Comparison of ENCODE assay signal across 16 cellular contexts in the genomic region with DNA sequence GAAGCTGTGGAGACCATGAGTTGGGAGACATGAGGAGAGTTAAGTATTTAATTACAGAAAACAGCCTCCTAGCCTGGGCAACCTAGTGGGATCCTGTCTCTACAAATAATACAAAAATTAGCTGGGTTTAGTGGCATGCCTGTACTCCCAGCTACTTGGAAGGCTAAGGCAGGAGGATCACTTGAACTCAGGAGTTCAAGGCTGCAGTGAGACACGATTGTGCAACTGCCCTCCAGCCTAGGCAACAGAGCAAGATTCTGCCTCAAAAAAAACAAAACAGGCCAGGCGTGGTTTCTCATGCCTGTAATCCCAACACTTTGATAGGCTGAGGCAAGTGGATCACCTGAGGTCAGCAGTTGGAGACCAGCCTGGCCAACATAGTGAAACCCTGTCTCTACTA. TPM values are rescaled to one million over a fixed set of nuclear protein-coding genes. Genes with fewer than 3 reads are reported as not detected.
A peak's percentile ranks its signal among the peaks of the same experiment; 100 is the strongest.
DNase-seq lines count a peak whose midpoint lies in the region; ATAC-seq and TF ChIP-seq lines count a peak whose summit lies in the region.
"Had no signal": no experiment of that assay in that cellular context is flagged by ENCODE, and none has a peak within 500 bp of the region (broad histone marks: within the 10 kb centered on the region; RNA-seq: fewer than 3 reads in every experiment).

No MANE protein-coding gene starts in this region.

- no peaks in the 10 kb centered on the region for H4K20me1 ChIP-seq in smooth muscle cell (ENCODE audit: low read depth)

- CTCF ChIA-PET in AG04450 (lab: Charles Lee) = interaction anchor here (2.0 to 2.5 kb wide), 2 partner anchors 25 to 103 kb away, joined by 6 to 16 read pairs; no protein-coding TSS in a partner anchor

- H2AFZ ChIP-seq in smooth muscle cell (ENCODE audit: low read depth) = no peak overlapping the region

- H3K27me3 ChIP-seq in AG04450 (ENCODE audit: control insufficient read depth, insufficient read depth, low read length) (no peaks in the 10 kb centered on the region), adipocyte (replicated peaks; ENCODE audit: control insufficient read depth, insufficient read depth, low read length) (no peaks in the 10 kb centered on the region), smooth muscle cell (ENCODE audit: low read depth) (no peaks in the 10 kb centered on the region)

- H3K4me2 ChIP-seq in smooth muscle cell = no peak overlapping the region

- no peak overlapping the region for H3K4me3 ChIP-seq in AG04450 (ENCODE audit: low read depth, low read length)
- no peak overlapping the region for H3K4me3 ChIP-seq in adipocyte (ENCODE audit: low read length)
- no peak overlapping the region for H3K4me3 ChIP-seq in fibroblast of villous mesenchyme (ENCODE audit: low read depth, low read length)
- H3K4me3 ChIP-seq in smooth muscle cell = no peak overlapping the region
- H3K4me3 ChIP-seq: prostate gland had no signal

- ATAC-seq in HG03439 (IDR thresholded peaks at IDR 0.05; ENCODE audit: unreplicated experiment) = no peak
- ATAC-seq: T-cell had no signal

- H3K9ac ChIP-seq in adipocyte (ENCODE audit: low read length) = no peak overlapping the region
- H3K9ac ChIP-seq in smooth muscle cell (ENCODE audit: low read depth) = peak overlapping the region; percentile 28

- no peaks in the 10 kb centered on the region for H3K79me2 ChIP-seq in smooth muscle cell (ENCODE audit: low read depth)

- peak overlapping the region; percentile 42 for H3K27ac ChIP-seq in AG04450 (ENCODE audit: low read depth, low read length)
- peak overlapping the region; percentile 88 for H3K27ac ChIP-seq in smooth muscle cell (ENCODE audit: low read depth)
- H3K27ac ChIP-seq: HL-60, prostate gland had no signal

- 98% methylated on average over 2 of the region's 2 CpGs for WGBS in smooth muscle cell (ENCODE audit: low lambda C conversion rate)

- peaks cover 25% of the 10 kb centered on the region for H3K4me1 ChIP-seq in adipocyte (ENCODE audit: control insufficient read depth, insufficient read depth, low read length)
- H3K4me1 ChIP-seq in smooth muscle cell (ENCODE audit: low read depth) = no peaks in the 10 kb centered on the region
- H3K4me1 ChIP-seq: prostate gland had no signal

- no peak for TF ChIP-seq CTCF in AG04450 (IDR thresholded peaks at IDR 0.05; ENCODE audit: low read depth, low read length)
- no peak for TF ChIP-seq CTCF in fibroblast of villous mesenchyme (IDR thresholded peaks at IDR 0.05; ENCODE audit: insufficient read depth, low read depth, low read length)
- TF ChIP-seq CTCF in smooth muscle cell (IDR thresholded peaks at IDR 0.05; ENCODE audit: borderline replicate concordance, insufficient read depth, poor library complexity, severe bottlenecking) = no peak

- no peak for DNase-seq in AG04450 (ENCODE audit: low read depth, low spot score)
- peak; percentile 30 for DNase-seq in adipocyte (ENCODE audit: low read depth)
- peak; percentile 28 for DNase-seq in fibroblast of villous mesenchyme (ENCODE audit: low read depth)
- DNase-seq in smooth muscle cell (lab: John Stamatoyannopoulos, UW; ENCODE audit: unreplicated experiment) = no peak
- DNase-seq in GOT3 (lab: John Stamatoyannopoulos, UW) = no peak
- DNase-seq in NOMO-1 (lab: John Stamatoyannopoulos, UW; ENCODE audit: unreplicated experiment in 2 of 2) = no peak
- DNase-seq in putamen (ENCODE audit: low spot score) = no peak
- DNase-seq: activated CD4-positive, alpha-beta T cell treated with anti-CD3 and anti-CD28 coated beads, Interleukin-2, amount 50 U/mL, for 1 hour; activated naive CD4-positive, alpha-beta T cell; cortex of kidney; NCI-H2029 treated with DMSO at 0.1 percent for 48 hours; T-cell had no signal

- H3F3A ChIP-seq in smooth muscle cell (ENCODE audit: low read depth) = peaks cover 4% of the 10 kb centered on the region

- H3K36me3 ChIP-seq in adipocyte (ENCODE audit: control insufficient read depth, insufficient read depth, low read length, severe bottlenecking) (peaks cover 64% of the 10 kb centered on the region), smooth muscle cell (ENCODE audit: low read depth) (peaks cover 28% of the 10 kb centered on the region)

- H3K9me3 ChIP-seq in AG04450 (ENCODE audit: control insufficient read depth, insufficient read depth, low read length) (no peaks in the 10 kb centered on the region), adipocyte (ENCODE audit: control insufficient read depth, low read length) (no peaks in the 10 kb centered on the region), smooth muscle cell (replicated peaks; ENCODE audit: low read depth) (no peaks in the 10 kb centered on the region)
- H3K9me3 ChIP-seq: prostate gland had no signal

- POLR2A ChIA-PET in AG04450 (lab: Yijun Ruan, JAX) = interaction anchor here (1.4 kb wide), 1 partner anchor 59 kb away, joined by 3 read pairs; the partner anchor contains the start of gene NFX1

RNA-seq across cellular contexts. Expression of gene AQP7, which starts 52.6 kb away (rescaled TPM):
- polyA plus RNA-seq in AG04450 (2011; rRNA removed) = 0.11 and 0.33 TPM in 2 replicates
- not detected in 2 replicates for polyA minus RNA-seq in AG04450 (2011; rRNA and poly(A)+ RNA removed)
- total RNA-seq in fibroblast of villous mesenchyme = not detected in 2 replicates
- total RNA-seq in smooth muscle cell = 0.76 TPM in 1 of 2 replicates, not detected in the other
- polyA plus RNA-seq in smooth muscle cell = 0.45 TPM in 1 of 2 replicates, not detected in the other
- total RNA-seq: NCI-H460 had no signal

RNA-seq across cellular contexts. Expression of gene NFX1, which starts 59.4 kb away (rescaled TPM):
- polyA plus RNA-seq in AG04450 (2011; rRNA removed) (35.9 and 39.2 TPM in 2 replicates), smooth muscle cell (18.4 and 22.8 TPM in 2 replicates)
- polyA minus RNA-seq in AG04450 (2011; rRNA and poly(A)+ RNA removed) = 65.9 and 79.1 TPM in 2 replicates
- total RNA-seq in fibroblast of villous mesenchyme (24.2 and 26.7 TPM in 2 replicates), smooth muscle cell (19.3 and 20.5 TPM in 2 replicates)

Comparison
In these comparisons a context has a peak if more than half of its experiments do, and no peak if none do; other contexts are left out.
1. DNase-seq: peak in adipocyte (single experiment) and fibroblast of villous mesenchyme (single experiment); none in AG04450 (single experiment), smooth muscle cell (single experiment), GOT3 (single experiment), NOMO-1 (0 of 2) and putamen (single experiment).